Comparison of ENCODE assay signal across 8 cellular contexts in genomic region chr6:29737707-29738630, GRCh38. TPM values are rescaled to one million over a fixed set of nuclear protein-coding genes. Genes with fewer than 3 reads are reported as not detected.
A peak's percentile ranks its signal among the peaks of the same experiment; 100 is the strongest.
DNase-seq lines count a peak whose midpoint lies in the region; ATAC-seq and TF ChIP-seq lines count a peak whose summit lies in the region.

No MANE protein-coding gene starts in this region.

- H4K20me1 ChIP-seq in GM23338 (replicated peaks; ENCODE audit: insufficient read depth): no peaks in the 10 kb centered on the region

- H3K4me1 Mint-ChIP-seq in CD14-positive monocyte: peaks cover 15% of the 10 kb centered on the region
- H3K4me1 Mint-ChIP-seq in GM23338: no peaks in the 10 kb centered on the region; the same call in 2 of the 3 replicates
- peaks cover 11 to 29% (median 15%) of the 10 kb centered on the region in 7 donors for H3K4me1 Mint-ChIP-seq in naive thymus-derived CD4-positive, alpha-beta T cell

- H3K27me3 Mint-ChIP-seq in CD14-positive monocyte (ENCODE audit: low read depth in 3 of 3) (peaks cover 0 to 3% (median 1%) of the 10 kb centered on the region in 3 donors), GM23338 (ENCODE audit: insufficient read depth, low read depth, poor library complexity) (no peaks in the 10 kb centered on the region)
- H3K27me3 Mint-ChIP-seq in naive thymus-derived CD4-positive, alpha-beta T cell: no peaks in the 10 kb centered on the region

- peak; percentile 99 for ATAC-seq in GM23338
- ATAC-seq in naive thymus-derived CD4-positive, alpha-beta T cell: peak; percentile 94
- ATAC-seq in GM19395 (IDR thresholded peaks at IDR 0.05; ENCODE audit: unreplicated experiment): no peak

- intact Hi-C loops in CD14-positive monocyte (cut with micrococcal nuclease): loop anchor here (2.0 to 10.0 kb wide), 3 partner anchors 15 to 97 kb away; no protein-coding TSS in a partner anchor
- intact Hi-C loops in naive thymus-derived CD4-positive, alpha-beta T cell (cut with micrococcal nuclease): loop anchor here (1.0 to 5.0 kb wide), 5 partner anchors 15 to 275 kb away; no protein-coding TSS in a partner anchor

- H3K9me3 ChIP-seq in NT2/D1 (ENCODE audit: insufficient read depth, low read length): no peaks in the 10 kb centered on the region
- no peaks in the 10 kb centered on the region for H3K9me3 ChIP-seq in naive thymus-derived CD4-positive, alpha-beta T cell (ENCODE audit: control insufficient read depth in 2 of 3, low read length in 3 of 3)

- H3K4me3 ChIP-seq in GM23338 (no peak overlapping the region), NT2/D1 (ENCODE audit: insufficient read length, low read depth) (no peak overlapping the region), epithelial cell of proximal tubule (ENCODE audit: low read depth, low read length) (no peak overlapping the region)
- no peak overlapping the region for H3K4me3 ChIP-seq in naive thymus-derived CD4-positive, alpha-beta T cell (ENCODE audit: low read length)

- peaks cover 0 to 10% of the 10 kb centered on the region in 2 donors for H3K36me3 Mint-ChIP-seq in CD14-positive monocyte
- no peaks in the 10 kb centered on the region for H3K36me3 Mint-ChIP-seq in GM23338 (ENCODE audit: low read depth)
- peaks cover 0 to 12% (median 0%) of the 10 kb centered on the region in 5 donors for H3K36me3 Mint-ChIP-seq in naive thymus-derived CD4-positive, alpha-beta T cell

- H3K27ac Mint-ChIP-seq in CD14-positive monocyte: peak overlapping the region in 2 of 7 donors; percentile 48 to 53
- H3K27ac Mint-ChIP-seq in GM23338: no peak overlapping the region
- peak overlapping the region in 1 of 9 donors; percentile 48 for H3K27ac Mint-ChIP-seq in naive thymus-derived CD4-positive, alpha-beta T cell

- CTCF ChIA-PET in naive thymus-derived CD4-positive, alpha-beta T cell (lab: Charles Lee): interaction anchor here (0.6 to 8.5 kb wide), 22 partner anchors 10 to 105 kb away, joined by 3 to 107 read pairs (median 7); no protein-coding TSS in a partner anchor

- H3K9me3 Mint-ChIP-seq in CD14-positive monocyte (peaks cover 0 to 7% (median 1%) of the 10 kb centered on the region in 7 donors), GM23338 (no peaks in the 10 kb centered on the region)
- H3K9me3 Mint-ChIP-seq in naive thymus-derived CD4-positive, alpha-beta T cell: peaks cover 0 to 5% (median 0%) of the 10 kb centered on the region in 11 donors

- no peaks in the 10 kb centered on the region for H3K9me2 ChIP-seq in GM23338 (ENCODE audit: insufficient read depth)

- TF ChIP-seq CTCF in CD14-positive monocyte (IDR thresholded peaks at IDR 0.05): peak; percentile 83
- TF ChIP-seq CTCF in GM23338 (conservative IDR thresholded peaks at IDR 0.05; ENCODE audit: low read depth in 2 of 2): peak; percentile 81 to 99
- TF ChIP-seq CTCF in epithelial cell of proximal tubule (conservative IDR thresholded peaks at IDR 0.05; ENCODE audit: low read depth, low read length): peak; percentile 97

- H3K4me3 Mint-ChIP-seq in CD14-positive monocyte (no peak overlapping the region), GM23338 (no peak overlapping the region)
- H3K4me3 Mint-ChIP-seq in naive thymus-derived CD4-positive, alpha-beta T cell: no peak overlapping the region

- no peaks in the 10 kb centered on the region for H3K79me2 ChIP-seq in GM23338 (replicated peaks; ENCODE audit: insufficient read depth)

- no peak overlapping the region for H3K4me2 ChIP-seq in GM23338

- POLR2A ChIA-PET in naive thymus-derived CD4-positive, alpha-beta T cell (lab: Charles Lee): interaction anchor here (1.0 to 5.8 kb wide), 4 partner anchors 10 to 32 kb away, joined by 3 to 32 read pairs (median 4); no protein-coding TSS in a partner anchor

- H2AFZ ChIP-seq in GM23338: no peak overlapping the region

- H3K36me3 ChIP-seq in GM23338 (ENCODE audit: insufficient read depth) (no peaks in the 10 kb centered on the region), NT2/D1 (ENCODE audit: insufficient read depth, insufficient read length, low read length) (no peaks in the 10 kb centered on the region)
- H3K36me3 ChIP-seq in naive thymus-derived CD4-positive, alpha-beta T cell (ENCODE audit: control insufficient read depth in 2 of 3, insufficient read depth in 3 of 3, low read length in 3 of 3): no peaks in the 10 kb centered on the region

- no peaks in the 10 kb centered on the region for H3K27me3 ChIP-seq in GM23338 (ENCODE audit: insufficient read depth)
- no peaks in the 10 kb centered on the region for H3K27me3 ChIP-seq in NT2/D1 (ENCODE audit: insufficient read depth, insufficient read length)
- no peaks in the 10 kb centered on the region for H3K27me3 ChIP-seq in naive thymus-derived CD4-positive, alpha-beta T cell (ENCODE audit: control insufficient read depth in 2 of 2, insufficient read depth in 2 of 2, low read length in 2 of 2)

- H3F3A ChIP-seq in GM23338 (replicated peaks; ENCODE audit: low read depth): no peaks in the 10 kb centered on the region

- H3K9ac ChIP-seq in NT2/D1 (ENCODE audit: insufficient read length, low read depth): no peak overlapping the region

- H3K4me1 ChIP-seq in GM23338 (ENCODE audit: insufficient read depth) (no peaks in the 10 kb centered on the region), NT2/D1 (ENCODE audit: insufficient read depth, insufficient read length) (no peaks in the 10 kb centered on the region)
- H3K4me1 ChIP-seq in naive thymus-derived CD4-positive, alpha-beta T cell (ENCODE audit: control insufficient read depth in 2 of 2, insufficient read depth in 2 of 2, low read length in 2 of 2): no peaks in the 10 kb centered on the region

- H3K27ac ChIP-seq in GM23338 (ENCODE audit: low read depth): no peak overlapping the region
- no peak overlapping the region for H3K27ac ChIP-seq in naive thymus-derived CD4-positive, alpha-beta T cell (ENCODE audit: low read depth, low read length)

- DNase-seq in CD14-positive monocyte (ENCODE audit: low spot score): peak; percentile 77
- DNase-seq in GM23338 (ENCODE audit: low spot score): peak; percentile 94
- peak; percentile 58 for DNase-seq in NT2/D1 (ENCODE audit: low read depth, low spot score)
- DNase-seq in activated CD8-positive, alpha-beta memory T cell treated with anti-CD3 and anti-CD28 coated beads, Interleukin-2, amount 50 U/mL, for 4 hours: peak; percentile 78
- no peak for DNase-seq in epithelial cell of proximal tubule (ENCODE audit: low read depth)
- DNase-seq in naive thymus-derived CD4-positive, alpha-beta T cell: peak; percentile 41 to 74 (median 65)
- peak; percentile 76 for DNase-seq in superior temporal gyrus (ENCODE audit: extremely low spot score)

TF ChIP-seq in GM23338, 12 proteins besides CTCF, POLR2A, EP300 and RAD21 (continues in another document):
- TF ChIP-seq EZH2 (IDR thresholded peaks at IDR 0.05; ENCODE audit: low read depth, unreplicated experiment) (no peak), JUNB (IDR thresholded peaks at IDR 0.05; ENCODE audit: unreplicated experiment) (no peak), NANOG (IDR thresholded peaks at IDR 0.05; ENCODE audit: borderline replicate concordance) (no peak)

RNA-seq across cellular contexts. Expression of gene HLA-F, which starts 14.7 kb away (rescaled TPM):
- 100 to 1,000 TPM; 283 to 394 TPM for polyA plus RNA-seq in CD14-positive monocyte
- 4.4 and 4.8 TPM in 2 replicates for total RNA-seq in GM23338 (2014; rRNA removed; shearing (Covaris generic))
- polyA plus RNA-seq in GM23338 (2016; fragmentation: Nextera tagmentation; extraction: Ambion mirVana): 10.4 and 11.6 TPM in 2 replicates
- 2.5 and 2.8 TPM in 2 replicates for total RNA-seq in epithelial cell of proximal tubule
- total RNA-seq in naive thymus-derived CD4-positive, alpha-beta T cell: 100 to 1,000 TPM; 502 to 678 (median 522) TPM
- 100 to 1,000 TPM; 348 to 498 TPM for polyA plus RNA-seq in naive thymus-derived CD4-positive, alpha-beta T cell

RNA-seq across cellular contexts. Expression of gene ZFP57, which starts 57.0 kb away (rescaled TPM):
- polyA plus RNA-seq in CD14-positive monocyte (not detected), GM23338 (2016; fragmentation: Nextera tagmentation; extraction: Ambion mirVana) (0.84 and 1.3 TPM in 2 replicates)
- 0.59 and 2.8 TPM in 2 replicates for total RNA-seq in GM23338 (2014; rRNA removed; shearing (Covaris generic))
- total RNA-seq in epithelial cell of proximal tubule: 0.12 and 1.4 TPM in 2 replicates
- 1 to 10 TPM in 2 of 5 experiments, not detected in 3; 1.7 to 2.3 TPM for total RNA-seq in naive thymus-derived CD4-positive, alpha-beta T cell
- polyA plus RNA-seq in naive thymus-derived CD4-positive, alpha-beta T cell: 1 to 10 TPM in 1 of 2 donors, not detected in 1; 3.3 TPM

Comparison
In these comparisons a context has a peak if more than half of its experiments do, and no peak if none do; other contexts are left out.
1. RNA of gene HLA-F, which starts 14.7 kb away (total RNA-seq): 502 to 678 TPM in naive thymus-derived CD4-positive, alpha-beta T cell; 4.4 to 4.8 TPM in GM23338 and 2.5 to 2.8 TPM in epithelial cell of proximal tubule; every median in the first group is over 10 times any median in the second.
2. Peak in every context shown above with its lines, with median percentiles within 50 percentile points of each other: CTCF ChIP-seq.